In genomic region chr9:100082786-100083185, GRCh38 we compare ENCODE assay signal across 17 cellular contexts. TPM values are rescaled to one million over a fixed set of nuclear protein-coding genes. Genes with fewer than 3 reads are reported as not detected.
A peak's percentile ranks its signal among the peaks of the same experiment; 100 is the strongest.
DNase-seq lines count a peak whose midpoint lies in the region; ATAC-seq and FAIRE-seq lines count a peak whose summit lies in the region.
"Had no signal": no experiment of that assay in that cellular context is flagged by ENCODE, and none has a peak within 500 bp of the region (broad histone marks: within the 10 kb centered on the region; RNA-seq: fewer than 3 reads in every experiment).

No MANE protein-coding gene starts in this region.

- H3K27me3 Mint-ChIP-seq in activated T-cell treated with anti-CD3 and anti-CD28 coated beads, Interleukin-2, amount 50 U/mL, for 24 hours: no peaks in the 10 kb centered on the region
- no peaks in the 10 kb centered on the region for H3K27me3 Mint-ChIP-seq in activated T-cell treated with anti-CD3 and anti-CD28 coated beads, Interleukin-2, amount 50 U/mL, for 4 hours (ENCODE audit: low read depth)
- H3K27me3 Mint-ChIP-seq in stimulated activated memory B cell treated with anti-CD40 and anti-IgM and Interleukin-4, amounts not matched to agents 10 μg/mL and 1 μg/mL and 100 μg/mL, for 72 hours: no peaks in the 10 kb centered on the region
- H3K27me3 Mint-ChIP-seq: activated CD8-positive, alpha-beta memory T cell treated with anti-CD3 and anti-CD28 coated beads, Interleukin-2, amount 10 ng/mL, durations not matched to agents 7 days and 5 days had no signal

- peak; percentile 69 for FAIRE-seq in RCC 7860 (lab: Jason Lieb, UNC)

- peak overlapping the region; percentile 20 for H3K4me3 Mint-ChIP-seq in activated T-cell treated with anti-CD3 and anti-CD28 coated beads, Interleukin-2, amount 50 U/mL, for 24 hours
- H3K4me3 Mint-ChIP-seq in activated T-cell treated with anti-CD3 and anti-CD28 coated beads, Interleukin-2, amount 50 U/mL, for 4 hours: no peak overlapping the region
- H3K4me3 Mint-ChIP-seq in stimulated activated memory B cell treated with anti-CD40 and anti-IgM and Interleukin-4, amounts not matched to agents 10 μg/mL and 1 μg/mL and 100 μg/mL, for 72 hours: peak overlapping the region; percentile 64
- H3K4me3 Mint-ChIP-seq: activated CD8-positive, alpha-beta memory T cell treated with anti-CD3 and anti-CD28 coated beads, Interleukin-2, amount 10 ng/mL, durations not matched to agents 7 days and 5 days; neural crest cell had no signal

- peaks cover 9% of the 10 kb centered on the region for H3K36me3 Mint-ChIP-seq in activated T-cell treated with anti-CD3 and anti-CD28 coated beads, Interleukin-2, amount 50 U/mL, for 24 hours (ENCODE audit: low read depth)
- H3K36me3 Mint-ChIP-seq in activated T-cell treated with anti-CD3 and anti-CD28 coated beads, Interleukin-2, amount 50 U/mL, for 4 hours (ENCODE audit: insufficient read depth): peaks cover 5% of the 10 kb centered on the region
- no peaks in the 10 kb centered on the region for H3K36me3 Mint-ChIP-seq in stimulated activated memory B cell treated with anti-CD40 and anti-IgM and Interleukin-4, amounts not matched to agents 10 μg/mL and 1 μg/mL and 100 μg/mL, for 72 hours

- ATAC-seq in activated T-cell treated with anti-CD3 and anti-CD28 coated beads, Interleukin-2, amount 50 U/mL, for 4 hours: no peak
- ATAC-seq in stimulated activated memory B cell treated with anti-CD40 and anti-IgM and Interleukin-4, amounts not matched to agents 10 μg/mL and 1 μg/mL and 100 μg/mL, for 72 hours: no peak
- ATAC-seq in HG03095 (IDR thresholded peaks at IDR 0.05; ENCODE audit: unreplicated experiment) (no peak), HG02840 (IDR thresholded peaks at IDR 0.05; ENCODE audit: low FRiP score, unreplicated experiment) (no peak)
- ATAC-seq: lower lobe of right lung, Right ventricle myocardium inferior, sciatic nerve had no signal

- no peak for DNase-seq in activated T-cell treated with anti-CD3 and anti-CD28 coated beads, Interleukin-2, amount 50 U/mL, for 24 hours
- DNase-seq in activated T-cell treated with anti-CD3 and anti-CD28 coated beads, Interleukin-2, amount 50 U/mL, for 4 hours: no peak
- DNase-seq in RCC 7860 (ENCODE audit: low spot score): no peak
- peak; percentile 46 for DNase-seq in dedifferentiated amniotic fluid mesenchymal stem cell (ENCODE audit: extremely low spot score)
- no peak for DNase-seq in C1 segment of cervical spinal cord (lab: John Stamatoyannopoulos, UW)
- DNase-seq: activated CD8-positive, alpha-beta memory T cell treated with anti-CD3 and anti-CD28 coated beads, Interleukin-2, amount 10 ng/mL, durations not matched to agents 7 days and 5 days; Calu3; cortex of kidney; lower lobe of right lung; NCI-H2029; substantia nigra had no signal

- H3K4me1 Mint-ChIP-seq in activated T-cell treated with anti-CD3 and anti-CD28 coated beads, Interleukin-2, amount 50 U/mL, for 24 hours (ENCODE audit: low read depth): peaks cover 78% of the 10 kb centered on the region
- peaks cover 74% of the 10 kb centered on the region for H3K4me1 Mint-ChIP-seq in activated T-cell treated with anti-CD3 and anti-CD28 coated beads, Interleukin-2, amount 50 U/mL, for 4 hours (ENCODE audit: low read depth)
- peaks cover 83% of the 10 kb centered on the region for H3K4me1 Mint-ChIP-seq in stimulated activated memory B cell treated with anti-CD40 and anti-IgM and Interleukin-4, amounts not matched to agents 10 μg/mL and 1 μg/mL and 100 μg/mL, for 72 hours
- H3K4me1 Mint-ChIP-seq: neural crest cell had no signal

- no peaks in the 10 kb centered on the region for H3K9me3 Mint-ChIP-seq in activated T-cell treated with anti-CD3 and anti-CD28 coated beads, Interleukin-2, amount 50 U/mL, for 24 hours
- no peaks in the 10 kb centered on the region for H3K9me3 Mint-ChIP-seq in activated T-cell treated with anti-CD3 and anti-CD28 coated beads, Interleukin-2, amount 50 U/mL, for 4 hours
- no peaks in the 10 kb centered on the region for H3K9me3 Mint-ChIP-seq in stimulated activated memory B cell treated with anti-CD40 and anti-IgM and Interleukin-4, amounts not matched to agents 10 μg/mL and 1 μg/mL and 100 μg/mL, for 72 hours
- H3K9me3 Mint-ChIP-seq: neural crest cell had no signal

- H3K27ac Mint-ChIP-seq in activated T-cell treated with anti-CD3 and anti-CD28 coated beads, Interleukin-2, amount 50 U/mL, for 24 hours: peak overlapping the region; percentile 60
- H3K27ac Mint-ChIP-seq in stimulated activated memory B cell treated with anti-CD40 and anti-IgM and Interleukin-4, amounts not matched to agents 10 μg/mL and 1 μg/mL and 100 μg/mL, for 72 hours: peak overlapping the region; percentile 91

RNA-seq across cellular contexts. Expression of gene ERP44, which starts 16.0 kb away (rescaled TPM):
- 10 to 100 TPM; 14.5 to 16.5 (median 14.8) TPM for total RNA-seq in activated T-cell treated with anti-CD3 and anti-CD28 coated beads, Interleukin-2, amount 50 U/mL, for 4 hours

RNA-seq across cellular contexts. Expression of gene INVS, which starts 16.3 kb away (rescaled TPM):
- 10 to 100 TPM; 10.2 to 11.1 (median 10.4) TPM for total RNA-seq in activated T-cell treated with anti-CD3 and anti-CD28 coated beads, Interleukin-2, amount 50 U/mL, for 4 hours
